ENCODE assay signal across 15 cellular contexts in genomic region chr3:51985063-51985462, GRCh38. TPM values are rescaled to one million over a fixed set of nuclear protein-coding genes. Genes with fewer than 3 reads are reported as not detected.
A peak's percentile ranks its signal among the peaks of the same experiment; 100 is the strongest.
DNase-seq lines count a peak whose midpoint lies in the region; ATAC-seq lines count a peak whose summit lies in the region.
"Had no signal": no experiment of that assay in that cellular context is flagged by ENCODE, and none has a peak within 500 bp of the region (broad histone marks: within the 10 kb centered on the region; RNA-seq: fewer than 3 reads in every experiment).

No MANE protein-coding gene starts in this region.

- peak overlapping the region; percentile 92 for H3K4me3 Mint-ChIP-seq in stimulated activated naive CD8-positive, alpha-beta T cell treated with anti-CD3 and anti-CD28 coated beads, Interleukin-15, Interleukin-2, amounts not matched to agents 100 ng/mL and 50 ng/mL, for 24 hours
- H3K4me3 Mint-ChIP-seq in activated T-helper 2 cell treated with anti-CD3 and anti-CD28 coated beads, Interferon-gamma antibody, Interleukin-2, Interleukin-4, amounts not matched to agents 10 μg/mL and 5 μg/mL and 100 μg/mL, durations not matched to agents 14 hours and 24 hours and 36 hours (ENCODE audit: low read depth), result peak overlapping the region; percentile 63
- peak overlapping the region in 5 of 8 donors; percentile 66 to 92 (median 77) for H3K4me3 Mint-ChIP-seq in naive B cell

- H3K27me3 Mint-ChIP-seq in stimulated activated naive CD8-positive, alpha-beta T cell treated with anti-CD3 and anti-CD28 coated beads, Interleukin-15, Interleukin-2, amounts not matched to agents 100 ng/mL and 50 ng/mL, for 24 hours, result no peaks in the 10 kb centered on the region
- no peaks in the 10 kb centered on the region for H3K27me3 Mint-ChIP-seq in activated T-helper 2 cell treated with anti-CD3 and anti-CD28 coated beads, Interferon-gamma antibody, Interleukin-2, Interleukin-4, amounts not matched to agents 10 μg/mL and 5 μg/mL and 100 μg/mL, durations not matched to agents 14 hours and 24 hours and 36 hours (ENCODE audit: low read depth)
- no peaks in the 10 kb centered on the region for H3K27me3 Mint-ChIP-seq in naive B cell

- H3K9me3 Mint-ChIP-seq in stimulated activated naive CD8-positive, alpha-beta T cell treated with anti-CD3 and anti-CD28 coated beads, Interleukin-15, Interleukin-2, amounts not matched to agents 100 ng/mL and 50 ng/mL, for 24 hours, result no peaks in the 10 kb centered on the region
- no peaks in the 10 kb centered on the region for H3K9me3 Mint-ChIP-seq in activated T-helper 2 cell treated with anti-CD3 and anti-CD28 coated beads, Interferon-gamma antibody, Interleukin-2, Interleukin-4, amounts not matched to agents 10 μg/mL and 5 μg/mL and 100 μg/mL, durations not matched to agents 14 hours and 24 hours and 36 hours
- H3K9me3 Mint-ChIP-seq in naive B cell, result no peaks in the 10 kb centered on the region

- peaks cover 6% of the 10 kb centered on the region for H3K36me3 Mint-ChIP-seq in stimulated activated naive CD8-positive, alpha-beta T cell treated with anti-CD3 and anti-CD28 coated beads, Interleukin-15, Interleukin-2, amounts not matched to agents 100 ng/mL and 50 ng/mL, for 24 hours (ENCODE audit: low read depth)
- peaks cover 9% of the 10 kb centered on the region for H3K36me3 Mint-ChIP-seq in activated T-helper 2 cell treated with anti-CD3 and anti-CD28 coated beads, Interferon-gamma antibody, Interleukin-2, Interleukin-4, amounts not matched to agents 10 μg/mL and 5 μg/mL and 100 μg/mL, durations not matched to agents 14 hours and 24 hours and 36 hours (ENCODE audit: low read depth)
- H3K36me3 Mint-ChIP-seq in naive B cell, result no peaks in the 10 kb centered on the region

- intact Hi-C loops in activated T-helper 2 cell treated with anti-CD3 and anti-CD28 coated beads, Interferon-gamma antibody, Interleukin-2, Interleukin-4, amounts not matched to agents 10 μg/mL and 5 μg/mL and 100 μg/mL, durations not matched to agents 14 hours and 24 hours and 36 hours (cut with micrococcal nuclease), result no loop called here

- DNase-seq in stimulated activated naive CD8-positive, alpha-beta T cell treated with anti-CD3 and anti-CD28 coated beads, Interleukin-15, Interleukin-2, amounts not matched to agents 100 U/mL and 50 U/mL, for 24 hours, result no peak
- DNase-seq in activated T-helper 2 cell treated with anti-CD3 and anti-CD28 coated beads, Interferon-gamma antibody, Interleukin-2, Interleukin-4, amounts not matched to agents 10 μg/mL and 5 μg/mL and 100 μg/mL, durations not matched to agents 14 hours and 24 hours and 36 hours (ENCODE audit: low spot score), result no peak
- DNase-seq in naive B cell, result no peak
- no peak for DNase-seq in NCI-H82 (lab: John Stamatoyannopoulos, UW)
- DNase-seq in NCI-H524 treated with DMSO at 0.1 percent for 48 hours (lab: John Stamatoyannopoulos, UW), result no peak
- DNase-seq: AML-193; brain microvascular endothelial cell; DMS79 treated with DMSO at 0.1 percent for 48 hours; effector CD4-positive, alpha-beta T cell; NCI-H2171 treated with DMSO at 0.1 percent for 48 hours; WERI-Rb-1 had no signal

- ATAC-seq in stimulated activated naive CD8-positive, alpha-beta T cell treated with anti-CD3 and anti-CD28 coated beads, Interleukin-15, Interleukin-2, amounts not matched to agents 100 U/mL and 50 U/mL, for 24 hours, result no peak
- ATAC-seq in naive B cell (ENCODE audit: low read depth in 2 of 2), result no peak
- no peak for ATAC-seq in HG02763 (IDR thresholded peaks at IDR 0.05; ENCODE audit: unreplicated experiment)
- ATAC-seq in HG03378 (IDR thresholded peaks at IDR 0.05; ENCODE audit: unreplicated experiment), result no peak
- ATAC-seq: pancreas had no signal

- peak overlapping the region; percentile 75 for H3K27ac Mint-ChIP-seq in stimulated activated naive CD8-positive, alpha-beta T cell treated with anti-CD3 and anti-CD28 coated beads, Interleukin-15, Interleukin-2, amounts not matched to agents 100 ng/mL and 50 ng/mL, for 24 hours
- H3K27ac Mint-ChIP-seq in activated T-helper 2 cell treated with anti-CD3 and anti-CD28 coated beads, Interferon-gamma antibody, Interleukin-2, Interleukin-4, amounts not matched to agents 10 μg/mL and 5 μg/mL and 100 μg/mL, durations not matched to agents 14 hours and 24 hours and 36 hours, result peak overlapping the region; percentile 75
- H3K27ac Mint-ChIP-seq in naive B cell, result peak overlapping the region in 2 of 6 donors; percentile 88

- H3K4me1 Mint-ChIP-seq in stimulated activated naive CD8-positive, alpha-beta T cell treated with anti-CD3 and anti-CD28 coated beads, Interleukin-15, Interleukin-2, amounts not matched to agents 100 ng/mL and 50 ng/mL, for 24 hours (ENCODE audit: low read depth), result peaks cover 30% of the 10 kb centered on the region
- H3K4me1 Mint-ChIP-seq in activated T-helper 2 cell treated with anti-CD3 and anti-CD28 coated beads, Interferon-gamma antibody, Interleukin-2, Interleukin-4, amounts not matched to agents 10 μg/mL and 5 μg/mL and 100 μg/mL, durations not matched to agents 14 hours and 24 hours and 36 hours (ENCODE audit: low read depth), result peaks cover 14% of the 10 kb centered on the region
- peaks cover 27 to 38% (median 33%) of the 10 kb centered on the region in 3 donors for H3K4me1 Mint-ChIP-seq in naive B cell

RNA-seq across cellular contexts. Expression of gene ACY1, which starts 1.7 kb away (rescaled TPM):
- 62.8 and 64.6 TPM in 2 replicates for total RNA-seq in activated T-helper 2 cell treated with anti-CD3 and anti-CD28 coated beads, Interferon-gamma antibody, Interleukin-2, Interleukin-4, amounts not matched to agents 10 μg/mL and 5 μg/mL and 100 μg/mL, durations not matched to agents 14 hours and 24 hours and 36 hours
- 10 to 100 TPM; 15.2 to 23.1 (median 18.4) TPM for polyA plus RNA-seq in naive B cell (ENCODE audit: low read depth in 6 of 6)

RNA-seq across cellular contexts. Expression of gene ABHD14A, which starts 10.2 kb away (rescaled TPM):
- total RNA-seq in activated T-helper 2 cell treated with anti-CD3 and anti-CD28 coated beads, Interferon-gamma antibody, Interleukin-2, Interleukin-4, amounts not matched to agents 10 μg/mL and 5 μg/mL and 100 μg/mL, durations not matched to agents 14 hours and 24 hours and 36 hours, result 13.5 and 15.9 TPM in 2 replicates
- 10 to 100 TPM; 32.9 to 66.0 (median 40.4) TPM for polyA plus RNA-seq in naive B cell (ENCODE audit: low read depth in 6 of 6)

RNA-seq across cellular contexts. Expression of gene RPL29, which starts 10.6 kb away (rescaled TPM):
- total RNA-seq in activated T-helper 2 cell treated with anti-CD3 and anti-CD28 coated beads, Interferon-gamma antibody, Interleukin-2, Interleukin-4, amounts not matched to agents 10 μg/mL and 5 μg/mL and 100 μg/mL, durations not matched to agents 14 hours and 24 hours and 36 hours, result 1,666 and 1,693 TPM in 2 replicates
- 1,000 to 10,000 TPM in 5 of 6 donors, 100 to 1,000 TPM in 1; 871 to 1,582 (median 1,414) TPM for polyA plus RNA-seq in naive B cell (ENCODE audit: low read depth in 6 of 6)

RNA-seq across cellular contexts. Expression of gene ABHD14B, which starts 11.2 kb away (rescaled TPM):
- 49.2 and 51.6 TPM in 2 replicates for total RNA-seq in activated T-helper 2 cell treated with anti-CD3 and anti-CD28 coated beads, Interferon-gamma antibody, Interleukin-2, Interleukin-4, amounts not matched to agents 10 μg/mL and 5 μg/mL and 100 μg/mL, durations not matched to agents 14 hours and 24 hours and 36 hours
- 10 to 100 TPM; 60.4 to 65.8 (median 63.4) TPM for polyA plus RNA-seq in naive B cell (ENCODE audit: low read depth in 6 of 6)

RNA-seq across cellular contexts. Expression of gene PCBP4, which starts 17.8 kb away (rescaled TPM):
- 21.1 and 23.8 TPM in 2 replicates for total RNA-seq in activated T-helper 2 cell treated with anti-CD3 and anti-CD28 coated beads, Interferon-gamma antibody, Interleukin-2, Interleukin-4, amounts not matched to agents 10 μg/mL and 5 μg/mL and 100 μg/mL, durations not matched to agents 14 hours and 24 hours and 36 hours
- 1 to 10 TPM; 3.0 to 5.7 (median 5.0) TPM for polyA plus RNA-seq in naive B cell (ENCODE audit: low read depth in 6 of 6)
